ENCODE assay signal across 1 cellular context in the genomic region with DNA sequence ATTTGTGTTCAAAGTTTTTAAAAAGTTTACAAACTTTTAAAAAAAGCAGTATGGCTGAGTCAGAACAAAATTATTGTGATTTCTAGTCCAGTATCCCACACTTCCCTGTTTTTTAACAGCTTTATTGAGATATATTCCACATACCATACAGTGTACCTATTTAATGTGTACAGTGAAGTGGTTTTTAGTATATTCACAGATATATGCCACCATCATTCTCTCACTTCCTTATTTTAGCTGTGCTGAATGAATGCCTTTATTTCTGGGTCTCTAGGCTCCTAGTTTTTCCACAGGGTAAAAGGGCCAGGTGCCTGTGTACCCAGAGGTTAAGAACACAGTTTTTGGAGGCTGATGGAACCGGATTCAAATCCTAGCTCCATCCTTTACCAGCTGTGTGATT.
TF ChIP-seq lines count a peak whose summit lies in the region.

No MANE protein-coding gene starts in this region.

TF ChIP-seq in GM12878, 131 proteins besides CTCF, POLR2A, EP300 and RAD21:
- TF ChIP-seq WRNIP1 (IDR thresholded peaks at IDR 0.05; ENCODE audit: borderline replicate concordance, low read depth, low read length) (no peak), NFYA (IDR thresholded peaks at IDR 0.05; ENCODE audit: borderline replicate concordance, low read depth, low read length) (no peak), ZNF687 (IDR thresholded peaks at IDR 0.05) (no peak), SREBF1 (IDR thresholded peaks at IDR 0.05; ENCODE audit: low read length) (no peak), CEBPZ (IDR thresholded peaks at IDR 0.05; ENCODE audit: low read depth, low read length) (no peak), RELB (IDR thresholded peaks at IDR 0.05; ENCODE audit: low read depth) (0 out of 2 replicates have a peak, but pooled peaks have one; percentile 23), IKZF1 (conservative IDR thresholded peaks at IDR 0.05) (peak; percentile 44; the same call in 1 of the 2 replicates), IKZF2 (IDR thresholded peaks at IDR 0.05) (peak; percentile 68 to 69; a peak in 3 of 4 replicates), PAX8 (IDR thresholded peaks at IDR 0.05) (peak; percentile 95), SPI1 (IDR thresholded peaks at IDR 0.05; ENCODE audit: borderline replicate concordance, insufficient read depth, low read depth, low read length) (peak; percentile 93), ZNF24 (IDR thresholded peaks at IDR 0.05) (peak; percentile 78), ZNF217 (IDR thresholded peaks at IDR 0.05) (0 out of 2 replicates have a peak, but pooled peaks have one; percentile 44), ZNF384 (IDR thresholded peaks at IDR 0.05; ENCODE audit: borderline replicate concordance, low read depth, low read length) (no peak)
- TF ChIP-seq, protein P1, sequence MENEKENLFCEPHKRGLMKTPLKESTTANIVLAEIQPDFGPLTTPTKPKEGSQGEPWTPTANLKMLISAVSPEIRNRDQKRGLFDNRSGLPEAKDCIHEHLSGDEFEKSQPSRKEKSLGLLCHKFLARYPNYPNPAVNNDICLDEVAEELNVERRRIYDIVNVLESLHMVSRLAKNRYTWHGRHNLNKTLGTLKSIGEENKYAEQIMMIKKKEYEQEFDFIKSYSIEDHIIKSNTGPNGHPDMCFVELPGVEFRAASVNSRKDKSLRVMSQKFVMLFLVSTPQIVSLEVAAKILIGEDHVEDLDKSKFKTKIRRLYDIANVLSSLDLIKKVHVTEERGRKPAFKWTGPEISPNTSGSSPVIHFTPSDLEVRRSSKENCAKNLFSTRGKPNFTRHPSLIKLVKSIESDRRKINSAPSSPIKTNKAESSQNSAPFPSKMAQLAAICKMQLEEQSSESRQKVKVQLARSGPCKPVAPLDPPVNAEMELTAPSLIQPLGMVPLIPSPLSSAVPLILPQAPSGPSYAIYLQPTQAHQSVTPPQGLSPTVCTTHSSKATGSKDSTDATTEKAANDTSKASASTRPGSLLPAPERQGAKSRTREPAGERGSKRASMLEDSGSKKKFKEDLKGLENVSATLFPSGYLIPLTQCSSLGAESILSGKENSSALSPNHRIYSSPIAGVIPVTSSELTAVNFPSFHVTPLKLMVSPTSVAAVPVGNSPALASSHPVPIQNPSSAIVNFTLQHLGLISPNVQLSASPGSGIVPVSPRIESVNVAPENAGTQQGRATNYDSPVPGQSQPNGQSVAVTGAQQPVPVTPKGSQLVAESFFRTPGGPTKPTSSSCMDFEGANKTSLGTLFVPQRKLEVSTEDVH (IDR thresholded peaks at IDR 0.05; ENCODE audit: low read depth, partially characterized antibody) = no peak
